In the genomic region with DNA sequence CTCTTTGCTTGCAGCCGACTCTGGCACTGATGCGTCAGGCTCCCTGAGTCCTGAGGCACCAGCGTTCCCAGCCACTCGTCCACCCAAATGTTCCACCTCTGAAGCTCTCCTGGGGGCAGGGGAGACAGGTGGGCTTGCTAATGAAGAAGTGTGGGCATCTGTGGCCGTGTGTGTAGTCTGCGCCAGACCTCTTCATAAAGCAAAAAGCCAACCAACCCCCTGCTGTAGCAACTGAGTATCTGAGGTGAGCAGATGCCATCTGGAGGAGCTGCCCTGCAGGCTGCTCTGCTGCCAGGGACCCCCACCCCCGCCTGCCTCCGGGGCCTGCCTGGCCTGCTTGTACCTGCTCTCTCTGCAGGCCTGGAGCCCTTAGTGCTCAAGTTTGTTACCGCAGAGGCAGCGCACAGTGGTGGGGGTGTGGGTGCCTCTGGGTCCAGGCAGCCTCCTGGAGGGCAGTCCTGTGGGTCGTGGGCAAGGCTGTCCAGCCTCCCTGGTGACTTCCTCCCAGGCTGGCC, we compare ENCODE assay signal across 20 cellular contexts.
DNase-seq lines count a peak whose midpoint lies in the region; ATAC-seq, FAIRE-seq and TF ChIP-seq lines count a peak whose summit lies in the region.
"Had no signal": no experiment of that assay in that cellular context is flagged by ENCODE, and none has a peak within 500 bp of the region (broad histone marks: within the 10 kb centered on the region; RNA-seq: fewer than 3 reads in every experiment).

No MANE protein-coding gene starts in this region.

- in situ Hi-C loops in HepG2 (cut with HindIII; ENCODE audit: extremely low pct_ligation_motif_present, low pct_unique_long_range_greater_than_20kb), result no loop called here

- H3K9ac ChIP-seq in HepG2 (ENCODE audit: insufficient read depth, low read depth, low read length), result no peak overlapping the region

- TF ChIP-seq CTCF in right lobe of liver (IDR thresholded peaks at IDR 0.05) (no peak), HepG2 (CRISPR knock-in tag; IDR thresholded peaks at IDR 0.05) (no peak), vagina (IDR thresholded peaks at IDR 0.05) (no peak)

- H3K79me2 ChIP-seq in HepG2 (ENCODE audit: insufficient read depth, low read length), result no peaks in the 10 kb centered on the region

- no peak for TF ChIP-seq POLR2A in right lobe of liver (IDR thresholded peaks at IDR 0.05)
- no peak for TF ChIP-seq POLR2A in HepG2 (IDR thresholded peaks at IDR 0.05; ENCODE audit: insufficient read depth in 1 of 2, low read depth in 2 of 2, low read length in 2 of 2)
- TF ChIP-seq POLR2A in vagina (IDR thresholded peaks at IDR 0.05), result no peak

- CTCF ChIA-PET in HepG2 (lab: Yijun Ruan, JAX; ENCODE audit: low intra/inter-chr PET ratio, low total read pairs), result no interaction called here

- no peak overlapping the region for H3K27ac ChIP-seq in right lobe of liver
- H3K27ac ChIP-seq in HepG2 (ENCODE audit: extremely low read length, insufficient read depth, low read length), result no peak overlapping the region
- H3K27ac ChIP-seq in vagina, result peak overlapping the region; percentile 20
- H3K27ac ChIP-seq: breast epithelium, C4-2B, pancreas had no signal

- H3K9me3 ChIP-seq in right lobe of liver (no peaks in the 10 kb centered on the region), HepG2 (ENCODE audit: low read length) (no peaks in the 10 kb centered on the region), vagina (no peaks in the 10 kb centered on the region)
- H3K9me3 ChIP-seq: breast epithelium, pancreas had no signal

- intact Hi-C loops in right lobe of liver (cut with DNase I), result no loop called here
- intact Hi-C loops in HepG2 (cut with micrococcal nuclease; ENCODE audit: unreplicated experiment), result no loop called here
- intact Hi-C loops in left ventricle myocardium superior (cut with micrococcal nuclease), result no loop called here
- intact Hi-C loops in vagina (cut with DNase I), result no loop called here

- POLR2A ChIA-PET in HepG2 (lab: Yijun Ruan, JAX), result no interaction called here

- no TSS peak for BruUV-seq in HepG2 (replicated peaks; lab: Mats Ljungman, UMichigan)

- no peak overlapping the region for H2AFZ ChIP-seq in HepG2 (ENCODE audit: low read length)

- no peak for TF ChIP-seq EP300 in HepG2 (IDR thresholded peaks at IDR 0.05; ENCODE audit: low read depth in 2 of 2, low read length in 2 of 2)
- TF ChIP-seq EP300 in HepG2 (CRISPR knock-in tag; IDR thresholded peaks at IDR 0.05; ENCODE audit: borderline replicate concordance), result no peak

- H3K4me1 ChIP-seq in right lobe of liver (no peaks in the 10 kb centered on the region), HepG2 (ENCODE audit: insufficient read depth, low read length) (peaks cover 20% of the 10 kb centered on the region), vagina (peaks cover 57% of the 10 kb centered on the region)
- H3K4me1 ChIP-seq: breast epithelium had no signal

- no peak for ATAC-seq in right lobe of liver
- ATAC-seq in HepG2, result no peak
- no peak for ATAC-seq in left ventricle myocardium superior
- ATAC-seq in GM21723 (IDR thresholded peaks at IDR 0.05; ENCODE audit: unreplicated experiment), result no peak
- ATAC-seq in GM21447 (IDR thresholded peaks at IDR 0.05; ENCODE audit: unreplicated experiment), result no peak
- ATAC-seq: pancreas, sciatic nerve had no signal

- DNase-seq in right lobe of liver (peak in 2 of 3 donors; percentile 8 to 37), HepG2 (ENCODE audit: low spot score) (no peak), NCI-H524 (lab: John Stamatoyannopoulos, UW) (peak; percentile 97 to 99), left ventricle myocardium superior (peak; percentile 17), vagina (ENCODE audit: extremely low spot score in 2 of 2) (no peak), T1000 (lab: John Stamatoyannopoulos, UW) (no peak)
- DNase-seq: activated CD4-positive, alpha-beta T cell treated with anti-CD3 and anti-CD28 coated beads, Interleukin-2, amount 50 U/mL, for 1 hour; dermis blood vessel endothelial cell; naive B cell; NCI-H187; SIG-M5 had no signal

- no peak for FAIRE-seq in HepG2 (lab: Jason Lieb, UNC)
- FAIRE-seq: D721Med, endothelial cell of umbilical vein, G401.6, pancreas had no signal

- 83% methylated on average over 4 of the region's 11 CpGs for WGBS in right lobe of liver (ENCODE audit: insufficient coverage, low coverage, low lambda C conversion rate, missing lambda C conversion rate)
- WGBS in HepG2 (ENCODE audit: low lambda C conversion rate), result 80% methylated on average over 7 of the region's 11 CpGs

- H3K4me3 ChIP-seq in right lobe of liver (no peak overlapping the region), HepG2 (replicated peaks in 1 of 3; ENCODE audit: insufficient read depth in 1 of 3, low read depth in 2 of 3, low read length in 3 of 3) (no peak overlapping the region), vagina (no peak overlapping the region)
- H3K4me3 ChIP-seq: breast epithelium, pancreas had no signal

- H3K36me3 ChIP-seq in right lobe of liver (no peaks in the 10 kb centered on the region), HepG2 (replicated peaks in 1 of 2; ENCODE audit: control insufficient read depth in 1 of 2, insufficient read depth in 2 of 2, low read length in 2 of 2) (peaks cover 2 to 5% of the 10 kb centered on the region in 2 experiments; a peak in 3 of 5 replicates), vagina (no peaks in the 10 kb centered on the region)
- H3K36me3 ChIP-seq: breast epithelium, pancreas had no signal

- no peak for TF ChIP-seq RAD21 in HepG2 (CRISPR knock-in tag; IDR thresholded peaks at IDR 0.05)

- no peaks in the 10 kb centered on the region; the same call in 1 of the 2 replicates for H4K20me1 ChIP-seq in HepG2 (ENCODE audit: insufficient read depth, low read length)

- no peak overlapping the region for H3K4me2 ChIP-seq in HepG2 (ENCODE audit: low read depth, low read length)

- H3K27me3 ChIP-seq in right lobe of liver (no peaks in the 10 kb centered on the region), HepG2 (ENCODE audit: control insufficient read depth in 1 of 2, insufficient read depth in 2 of 2, low read length in 2 of 2) (no peaks in the 10 kb centered on the region), vagina (no peaks in the 10 kb centered on the region)
- H3K27me3 ChIP-seq: breast epithelium, pancreas had no signal

TF ChIP-seq in HepG2, 621 proteins besides CTCF, POLR2A, EP300 and RAD21 (continues in another document):
- TF ChIP-seq RBFOX2 (IDR thresholded peaks at IDR 0.05; ENCODE audit: low read depth, low read length), result no peak
- TF ChIP-seq BCL6 (CRISPR knock-in tag; IDR thresholded peaks at IDR 0.05), result no peak
- no peak for TF ChIP-seq ZNF382 (CRISPR knock-in tag; IDR thresholded peaks at IDR 0.05; ENCODE audit: borderline replicate concordance)
- TF ChIP-seq, protein P1, sequence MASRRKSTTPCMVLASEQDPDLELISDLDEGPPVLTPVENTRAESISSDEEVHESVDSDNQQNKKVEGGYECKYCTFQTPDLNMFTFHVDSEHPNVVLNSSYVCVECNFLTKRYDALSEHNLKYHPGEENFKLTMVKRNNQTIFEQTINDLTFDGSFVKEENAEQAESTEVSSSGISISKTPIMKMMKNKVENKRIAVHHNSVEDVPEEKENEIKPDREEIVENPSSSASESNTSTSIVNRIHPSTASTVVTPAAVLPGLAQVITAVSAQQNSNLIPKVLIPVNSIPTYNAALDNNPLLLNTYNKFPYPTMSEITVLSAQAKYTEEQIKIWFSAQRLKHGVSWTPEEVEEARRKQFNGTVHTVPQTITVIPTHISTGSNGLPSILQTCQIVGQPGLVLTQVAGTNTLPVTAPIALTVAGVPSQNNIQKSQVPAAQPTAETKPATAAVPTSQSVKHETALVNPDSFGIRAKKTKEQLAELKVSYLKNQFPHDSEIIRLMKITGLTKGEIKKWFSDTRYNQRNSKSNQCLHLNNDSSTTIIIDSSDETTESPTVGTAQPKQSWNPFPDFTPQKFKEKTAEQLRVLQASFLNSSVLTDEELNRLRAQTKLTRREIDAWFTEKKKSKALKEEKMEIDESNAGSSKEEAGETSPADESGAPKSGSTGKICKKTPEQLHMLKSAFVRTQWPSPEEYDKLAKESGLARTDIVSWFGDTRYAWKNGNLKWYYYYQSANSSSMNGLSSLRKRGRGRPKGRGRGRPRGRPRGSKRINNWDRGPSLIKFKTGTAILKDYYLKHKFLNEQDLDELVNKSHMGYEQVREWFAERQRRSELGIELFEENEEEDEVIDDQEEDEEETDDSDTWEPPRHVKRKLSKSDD (CRISPR knock-in tag; IDR thresholded peaks at IDR 0.05; ENCODE audit: low read depth), result no peak
- TF ChIP-seq, protein P2, sequence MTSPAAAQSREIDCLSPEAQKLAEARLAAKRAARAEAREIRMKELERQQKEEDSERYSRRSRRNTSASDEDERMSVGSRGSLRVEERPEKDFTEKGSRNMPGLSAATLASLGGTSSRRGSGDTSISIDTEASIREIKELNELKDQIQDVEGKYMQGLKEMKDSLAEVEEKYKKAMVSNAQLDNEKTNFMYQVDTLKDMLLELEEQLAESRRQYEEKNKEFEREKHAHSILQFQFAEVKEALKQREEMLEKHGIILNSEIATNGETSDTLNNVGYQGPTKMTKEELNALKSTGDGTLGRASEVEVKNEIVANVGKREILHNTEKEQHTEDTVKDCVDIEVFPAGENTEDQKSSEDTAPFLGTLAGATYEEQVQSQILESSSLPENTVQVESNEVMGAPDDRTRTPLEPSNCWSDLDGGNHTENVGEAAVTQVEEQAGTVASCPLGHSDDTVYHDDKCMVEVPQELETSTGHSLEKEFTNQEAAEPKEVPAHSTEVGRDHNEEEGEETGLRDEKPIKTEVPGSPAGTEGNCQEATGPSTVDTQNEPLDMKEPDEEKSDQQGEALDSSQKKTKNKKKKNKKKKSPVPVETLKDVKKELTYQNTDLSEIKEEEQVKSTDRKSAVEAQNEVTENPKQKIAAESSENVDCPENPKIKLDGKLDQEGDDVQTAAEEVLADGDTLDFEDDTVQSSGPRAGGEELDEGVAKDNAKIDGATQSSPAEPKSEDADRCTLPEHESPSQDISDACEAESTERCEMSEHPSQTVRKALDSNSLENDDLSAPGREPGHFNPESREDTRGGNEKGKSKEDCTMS (CRISPR knock-in tag; conservative IDR thresholded peaks at IDR 0.05), result no peak
- TF ChIP-seq RARG (CRISPR knock-in tag; IDR thresholded peaks at IDR 0.05; ENCODE audit: low read depth), result no peak
- no peak for TF ChIP-seq HOXA3 (CRISPR knock-in tag; IDR thresholded peaks at IDR 0.05)
- TF ChIP-seq, protein P3, sequence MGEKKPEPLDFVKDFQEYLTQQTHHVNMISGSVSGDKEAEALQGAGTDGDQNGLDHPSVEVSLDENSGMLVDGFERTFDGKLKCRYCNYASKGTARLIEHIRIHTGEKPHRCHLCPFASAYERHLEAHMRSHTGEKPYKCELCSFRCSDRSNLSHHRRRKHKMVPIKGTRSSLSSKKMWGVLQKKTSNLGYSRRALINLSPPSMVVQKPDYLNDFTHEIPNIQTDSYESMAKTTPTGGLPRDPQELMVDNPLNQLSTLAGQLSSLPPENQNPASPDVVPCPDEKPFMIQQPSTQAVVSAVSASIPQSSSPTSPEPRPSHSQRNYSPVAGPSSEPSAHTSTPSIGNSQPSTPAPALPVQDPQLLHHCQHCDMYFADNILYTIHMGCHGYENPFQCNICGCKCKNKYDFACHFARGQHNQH (CRISPR knock-in tag; IDR thresholded peaks at IDR 0.05), result no peak
- no peak for TF ChIP-seq ZNF552 (CRISPR knock-in tag; IDR thresholded peaks at IDR 0.05; ENCODE audit: borderline replicate concordance)
- no peak for TF ChIP-seq ZNF616 (CRISPR knock-in tag; IDR thresholded peaks at IDR 0.05; ENCODE audit: low read depth)
- no peak for TF ChIP-seq PPARG (CRISPR knock-in tag; conservative IDR thresholded peaks at IDR 0.05)

Comparison
In these comparisons a context has a peak if more than half of its experiments do, and no peak if none do; other contexts are left out.
1. DNase-seq: peak in right lobe of liver (2 of 3), NCI-H524 (2 of 2) and left ventricle myocardium superior (single experiment); none in HepG2 (single experiment), vagina (0 of 2) and T1000 (single experiment).